In the genomic region with DNA sequence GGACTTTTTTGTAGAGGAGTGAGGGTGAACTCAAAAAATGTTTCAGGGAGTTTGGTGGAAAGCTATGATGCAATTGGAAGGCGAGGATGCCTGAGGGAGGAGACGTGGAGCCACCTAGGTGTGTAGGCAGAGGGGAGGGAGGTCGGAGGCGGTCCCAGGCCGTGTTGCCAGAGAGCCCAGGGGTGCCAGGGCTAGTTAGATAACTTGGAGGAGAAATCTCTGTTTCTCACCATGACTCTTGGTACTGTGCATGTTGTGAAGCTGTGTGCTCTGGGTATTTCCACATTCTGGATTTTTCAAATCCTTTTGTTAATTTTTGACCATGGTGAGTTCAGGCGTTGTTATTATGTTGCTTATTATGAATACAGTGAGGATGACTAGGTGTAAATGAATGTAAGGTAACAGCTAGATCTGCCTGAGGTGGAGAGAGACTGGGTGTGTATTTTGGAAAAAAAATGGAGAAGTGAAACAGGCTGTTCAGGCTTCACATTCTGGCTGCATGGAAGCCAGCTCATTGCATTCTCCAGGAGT, we compare ENCODE assay signal across 9 cellular contexts. TPM values are rescaled to one million over a fixed set of nuclear protein-coding genes. Genes with fewer than 3 reads are reported as not detected.
DNase-seq lines count a peak whose midpoint lies in the region; ATAC-seq, FAIRE-seq and TF ChIP-seq lines count a peak whose summit lies in the region.
"Had no signal": no experiment of that assay in that cellular context is flagged by ENCODE, and none has a peak within 500 bp of the region (broad histone marks: within the 10 kb centered on the region; RNA-seq: fewer than 3 reads in every experiment).

No MANE protein-coding gene starts in this region.

- H3K4me3 ChIP-seq in OCI-LY3 (ENCODE audit: low read length) (peak overlapping the region; percentile 25; the same call in 1 of the 2 replicates), epithelial cell of esophagus (ENCODE audit: low read length) (peak overlapping the region; percentile 5), skeletal muscle satellite cell (ENCODE audit: low read length) (no peak overlapping the region)

- DNase-seq in GM12891 (ENCODE audit: insufficient read length, low spot score) (no peak), epithelial cell of esophagus (ENCODE audit: low read depth) (peak; percentile 84), epidermal melanocyte (ENCODE audit: insufficient read length, low spot score) (no peak), hepatic stellate cell (ENCODE audit: low spot score) (no peak)
- DNase-seq: NCI-H1048 had no signal

- H3K27me3 ChIP-seq in OCI-LY3 (ENCODE audit: low read depth, low read length) (no peaks in the 10 kb centered on the region), skeletal muscle satellite cell (ENCODE audit: control insufficient read depth, insufficient read depth, low read length) (no peaks in the 10 kb centered on the region)

- H3K9ac ChIP-seq in OCI-LY3 (ENCODE audit: low read length) (peak overlapping the region; percentile 28; the same call in 1 of the 2 replicates), skeletal muscle satellite cell (ENCODE audit: low read depth, low read length) (no peak overlapping the region)

- peaks cover 51% of the 10 kb centered on the region for H4K20me1 ChIP-seq in OCI-LY3 (ENCODE audit: insufficient read depth, low read length)

- no peak overlapping the region for H2AFZ ChIP-seq in OCI-LY3 (ENCODE audit: low read depth, low read length)

- no peak for TF ChIP-seq CTCF in OCI-LY3 (IDR thresholded peaks at IDR 0.05; ENCODE audit: low read depth, low read length)
- no peak for TF ChIP-seq CTCF in epithelial cell of esophagus (IDR thresholded peaks at IDR 0.05; ENCODE audit: insufficient read depth, low read depth, low read length, missing control alignments)

- peaks cover 2% of the 10 kb centered on the region for H3K36me3 ChIP-seq in OCI-LY3 (replicated peaks; ENCODE audit: low read depth, low read length)
- no peaks in the 10 kb centered on the region for H3K36me3 ChIP-seq in skeletal muscle satellite cell (ENCODE audit: insufficient read depth, low read length)

- ATAC-seq in GM18519 (IDR thresholded peaks at IDR 0.05; ENCODE audit: low FRiP score, unreplicated experiment) (no peak), GM19463 (IDR thresholded peaks at IDR 0.05; ENCODE audit: unreplicated experiment) (no peak)

- H3K4me1 ChIP-seq in OCI-LY3 (ENCODE audit: low read length) = peaks cover 62% of the 10 kb centered on the region
- peaks cover 13% of the 10 kb centered on the region for H3K4me1 ChIP-seq in skeletal muscle satellite cell (ENCODE audit: control insufficient read depth, insufficient read depth, low read length)

- peak overlapping the region; percentile 56 for H3K4me2 ChIP-seq in OCI-LY3 (ENCODE audit: low read length)
- peak overlapping the region; percentile 2 for H3K4me2 ChIP-seq in skeletal muscle satellite cell (ENCODE audit: low read length)

- H3K9me3 ChIP-seq in OCI-LY3 (ENCODE audit: insufficient read depth, low read length) (no peaks in the 10 kb centered on the region), skeletal muscle satellite cell (replicated peaks; ENCODE audit: low read length) (no peaks in the 10 kb centered on the region)

- FAIRE-seq in GM12891 (lab: Jason Lieb, UNC) = peak; percentile 40

- TF ChIP-seq POLR2A in GM12891 (IDR thresholded peaks at IDR 0.05; ENCODE audit: low read depth, low read length) = no peak

- H3K27ac ChIP-seq in OCI-LY3 (ENCODE audit: low read length) = peak overlapping the region; percentile 18; the same call in 1 of the 2 replicates

- peaks cover 93% of the 10 kb centered on the region for H3K79me2 ChIP-seq in OCI-LY3 (ENCODE audit: low read length)

TF ChIP-seq in GM12891, 5 proteins besides CTCF, POLR2A, EP300 and RAD21:
- TF ChIP-seq TAF1 (IDR thresholded peaks at IDR 0.05; ENCODE audit: low read depth, low read length) (no peak), POLR2AphosphoS5 (IDR thresholded peaks at IDR 0.05; ENCODE audit: low read depth, low read length) (no peak), SPI1 (IDR thresholded peaks at IDR 0.05; ENCODE audit: low read depth, low read length) (peak; percentile 87), POU2F2 (IDR thresholded peaks at IDR 0.05; ENCODE audit: low read depth, low read length) (no peak), PAX5 (IDR thresholded peaks at IDR 0.05; ENCODE audit: insufficient read depth, low read length, severe bottlenecking) (no peak)

RNA-seq across cellular contexts. Expression of a gene that starts 4.5 kb away (rescaled TPM):
- polyA plus RNA-seq in GM12891 (2012; ENCODE audit: low read depth, missing spikeins) = 37.6 TPM
- total RNA-seq in skeletal muscle satellite cell (2012; rRNA removed) = 31.9 and 34.5 TPM in 2 replicates

RNA-seq across cellular contexts. Expression of a gene that starts 40.5 kb away (rescaled TPM):
- polyA plus RNA-seq in GM12891 (2012; ENCODE audit: low read depth, missing spikeins) = 0.60 TPM
- total RNA-seq in skeletal muscle satellite cell (2012; rRNA removed) = 1.7 and 1.8 TPM in 2 replicates

RNA-seq across cellular contexts. Expression of a gene that starts 41.0 kb away (rescaled TPM):
- 7.8 TPM for polyA plus RNA-seq in GM12891 (2012; ENCODE audit: low read depth, missing spikeins)
- 10.0 and 10.6 TPM in 2 replicates for total RNA-seq in skeletal muscle satellite cell (2012; rRNA removed)

RNA-seq across cellular contexts. Expression of a gene that starts 41.1 kb away (rescaled TPM):
- 15.8 TPM for polyA plus RNA-seq in GM12891 (2012; ENCODE audit: low read depth, missing spikeins)
- 9.1 and 18.6 TPM in 2 replicates for total RNA-seq in skeletal muscle satellite cell (2012; rRNA removed)
